Comparison of ENCODE assay signal across 29 cellular contexts in genomic region chr12:99049774-99050173, GRCh38.
"Had no signal": no experiment of that assay in that cellular context is flagged by ENCODE, and none has a peak within 500 bp of the region (broad histone marks: within the 10 kb centered on the region; RNA-seq: fewer than 3 reads in every experiment).

No MANE protein-coding gene starts in this region.

- H3K36me3 ChIP-seq: brain microvascular endothelial cell, gastrocnemius medialis, pancreas, spleen, thoracic aorta, uterus, WERI-Rb-1 had no signal

- H3K9me3 ChIP-seq: gastrocnemius medialis, pancreas, uterus had no signal

- H3K27ac ChIP-seq: brain microvascular endothelial cell, gastrocnemius medialis, hepatocyte, pancreas, psoas muscle, spleen, thoracic aorta, uterus, WERI-Rb-1 had no signal

- DNase-seq: activated CD4-positive, alpha-beta memory T cell treated with anti-CD3 and anti-CD28 coated beads for 36 hours; activated CD4-positive, alpha-beta T cell treated with anti-CD3 and anti-CD28 coated beads, Interleukin-2, amount 10 ng/mL, durations not matched to agents 24 days and 14 days; activated CD4-positive, CD25-positive, alpha-beta regulatory T cell treated with anti-CD3 and anti-CD28 coated beads, Interleukin-2, amount 50 U/mL, for 72 hours; activated CD8-positive, alpha-beta memory T cell treated with anti-CD3 and anti-CD28 coated beads, Interleukin-2, amount 50 U/mL, for 4 hours; activated gamma-delta T cell; activated naive CD4-positive, alpha-beta T cell treated with anti-CD3 and anti-CD28 coated beads, Interleukin-2, amount 50 U/mL, for 16 hours; activated T-cell treated with anti-CD3 and anti-CD28 coated beads, Interleukin-2, amount 50 U/mL, for 1 hour; amniotic stem cell; brain microvascular endothelial cell; cortex of kidney; effector memory CD8-positive, alpha-beta T cell; erythroblast; gastrocnemius medialis; kidney; left colon; mammary epithelial cell; naive B cell; pancreas; psoas muscle; spleen; T1000; trophoblast cell; uterus; WERI-Rb-1 had no signal

- H3K9me3 Mint-ChIP-seq: activated CD4-positive, alpha-beta T cell treated with anti-CD3 and anti-CD28 coated beads, Interleukin-2, amount 10 ng/mL, durations not matched to agents 24 days and 14 days; effector memory CD8-positive, alpha-beta T cell; stimulated activated naive CD8-positive, alpha-beta T cell treated with anti-CD3 and anti-CD28 coated beads, Interleukin-15, Interleukin-2, amounts not matched to agents 100 ng/mL and 50 ng/mL, for 24 hours had no signal

- H3K27me3 ChIP-seq: brain microvascular endothelial cell, gastrocnemius medialis, hepatocyte, pancreas, spleen, uterus had no signal

- H3K4me3 Mint-ChIP-seq: activated CD4-positive, alpha-beta memory T cell treated with anti-CD3 and anti-CD28 coated beads for 36 hours; activated CD4-positive, alpha-beta T cell treated with anti-CD3 and anti-CD28 coated beads, Interleukin-2, amount 10 ng/mL, durations not matched to agents 24 days and 14 days; effector memory CD8-positive, alpha-beta T cell; mesothelial cell of epicardium; naive B cell; stimulated activated effector memory CD8-positive, alpha-beta T cell treated with anti-CD3 and anti-CD28 coated beads, Interleukin-12 subunit alpha, Interleukin-12 subunit beta, amount 100 ng/mL, for 72 hours; stimulated activated naive CD8-positive, alpha-beta T cell treated with anti-CD3 and anti-CD28 coated beads, Interleukin-15, Interleukin-2, amounts not matched to agents 100 ng/mL and 50 ng/mL, for 24 hours had no signal

- H3K27me3 Mint-ChIP-seq: activated CD4-positive, alpha-beta memory T cell treated with anti-CD3 and anti-CD28 coated beads for 36 hours; activated CD4-positive, alpha-beta T cell treated with anti-CD3 and anti-CD28 coated beads, Interleukin-2, amount 10 ng/mL, durations not matched to agents 24 days and 14 days; effector memory CD8-positive, alpha-beta T cell; stimulated activated naive CD8-positive, alpha-beta T cell treated with anti-CD3 and anti-CD28 coated beads, Interleukin-15, Interleukin-2, amounts not matched to agents 100 ng/mL and 50 ng/mL, for 24 hours had no signal

- H3K4me1 Mint-ChIP-seq: activated CD4-positive, alpha-beta T cell treated with anti-CD3 and anti-CD28 coated beads, Interleukin-2, amount 10 ng/mL, durations not matched to agents 24 days and 14 days; mesothelial cell of epicardium; naive B cell; stimulated activated effector memory CD8-positive, alpha-beta T cell treated with anti-CD3 and anti-CD28 coated beads, Interleukin-12 subunit alpha, Interleukin-12 subunit beta, amount 100 ng/mL, for 72 hours had no signal

- H3K36me3 Mint-ChIP-seq: activated CD4-positive, alpha-beta memory T cell treated with anti-CD3 and anti-CD28 coated beads for 36 hours; stimulated activated effector memory CD8-positive, alpha-beta T cell treated with anti-CD3 and anti-CD28 coated beads, Interleukin-12 subunit alpha, Interleukin-12 subunit beta, amount 100 ng/mL, for 72 hours had no signal

- H3K79me2 ChIP-seq: hepatocyte had no signal

- H3K4me1 ChIP-seq: gastrocnemius medialis, pancreas, psoas muscle, spleen, uterus had no signal

- ATAC-seq: effector memory CD8-positive, alpha-beta T cell; gastrocnemius medialis; left colon; pancreas; psoas muscle; stimulated activated effector memory CD8-positive, alpha-beta T cell treated with anti-CD3 and anti-CD28 coated beads, Interleukin-12 subunit alpha, Interleukin-12 subunit beta, amount 100 ng/mL, for 72 hours had no signal

- H3K27ac Mint-ChIP-seq: activated CD4-positive, alpha-beta memory T cell treated with anti-CD3 and anti-CD28 coated beads for 36 hours; activated CD4-positive, alpha-beta T cell treated with anti-CD3 and anti-CD28 coated beads, Interleukin-2, amount 10 ng/mL, durations not matched to agents 24 days and 14 days; effector memory CD8-positive, alpha-beta T cell; mesothelial cell of epicardium; naive B cell; stimulated activated effector memory CD8-positive, alpha-beta T cell treated with anti-CD3 and anti-CD28 coated beads, Interleukin-12 subunit alpha, Interleukin-12 subunit beta, amount 100 ng/mL, for 72 hours; stimulated activated naive CD8-positive, alpha-beta T cell treated with anti-CD3 and anti-CD28 coated beads, Interleukin-15, Interleukin-2, amounts not matched to agents 100 ng/mL and 50 ng/mL, for 24 hours had no signal

- H3K4me3 ChIP-seq: gastrocnemius medialis, hepatocyte, pancreas, psoas muscle, spleen, thoracic aorta, uterus had no signal

- H2AFZ ChIP-seq: hepatocyte had no signal

- H3K4me2 ChIP-seq: hepatocyte had no signal
